ENCODE assay signal across 31 cellular contexts in genomic region chr18:55786651-55787272, GRCh38.
DNase-seq lines count a peak whose midpoint lies in the region; FAIRE-seq and TF ChIP-seq lines count a peak whose summit lies in the region.
"Had no signal": no experiment of that assay in that cellular context is flagged by ENCODE, and none has a peak within 500 bp of the region (broad histone marks: within the 10 kb centered on the region; RNA-seq: fewer than 3 reads in every experiment).

No MANE protein-coding gene starts in this region.

- H2BK120ac ChIP-seq in mesenchymal stem cell (ENCODE audit: low read depth, low read length), result no peak overlapping the region

- no peak overlapping the region for H3K23ac ChIP-seq in mesenchymal stem cell (ENCODE audit: low read length in 2 of 2)

- H3K27me3 ChIP-seq in MG63 (no peaks in the 10 kb centered on the region), mesenchymal stem cell (ENCODE audit: control insufficient read depth in 1 of 2, insufficient read depth in 1 of 2, low read length in 2 of 2) (no peaks in the 10 kb centered on the region), BE2C (no peaks in the 10 kb centered on the region)
- H3K27me3 ChIP-seq: gastroesophageal sphincter, hepatocyte, suprapubic skin, upper lobe of right lung had no signal

- H3K14ac ChIP-seq in mesenchymal stem cell (ENCODE audit: low read length in 2 of 2), result no peak overlapping the region

- H2BK15ac ChIP-seq in mesenchymal stem cell (ENCODE audit: low read depth, poor library complexity, severe bottlenecking), result no peak overlapping the region

- H3K27ac ChIP-seq in mesenchymal stem cell (ENCODE audit: low read length, poor library complexity, severe bottlenecking), result peak overlapping the region; percentile 59
- H3K27ac ChIP-seq: esophagus squamous epithelium, gastroesophageal sphincter, hepatocyte, skin epidermis, suprapubic skin, upper lobe of right lung, WERI-Rb-1 had no signal

- H3K4ac ChIP-seq in mesenchymal stem cell (ENCODE audit: low read depth in 1 of 2, low read length in 2 of 2), result no peak overlapping the region

- H4K91ac ChIP-seq in mesenchymal stem cell (ENCODE audit: low read length), result no peak overlapping the region

- H3K4me3 ChIP-seq in MG63 (no peak overlapping the region), epithelial cell of esophagus (ENCODE audit: low read length) (no peak overlapping the region), mesenchymal stem cell (ENCODE audit: insufficient read depth in 1 of 2, low read depth in 1 of 2, low read length in 2 of 2) (no peak overlapping the region), BE2C (ENCODE audit: low read depth, low read length) (no peak overlapping the region)
- H3K4me3 ChIP-seq: esophagus squamous epithelium, gastroesophageal sphincter, hepatocyte, skin epidermis, suprapubic skin, upper lobe of right lung had no signal

- no peak for TF ChIP-seq POLR2A in GM12892 (IDR thresholded peaks at IDR 0.05; ENCODE audit: low read depth, low read length)

- no peaks in the 10 kb centered on the region for H3K36me3 ChIP-seq in MG63
- no peaks in the 10 kb centered on the region for H3K36me3 ChIP-seq in mesenchymal stem cell (ENCODE audit: control insufficient read depth in 1 of 2, insufficient read depth in 2 of 2, low read depth in 1 of 2, low read length in 2 of 2)
- H3K36me3 ChIP-seq in BE2C, result no peaks in the 10 kb centered on the region
- H3K36me3 ChIP-seq: esophagus squamous epithelium, gastroesophageal sphincter, suprapubic skin, upper lobe of right lung, WERI-Rb-1 had no signal

- H3K9me3 ChIP-seq in MG63, result no peaks in the 10 kb centered on the region; the same call in 1 of the 2 replicates
- H3K9me3 ChIP-seq in mesenchymal stem cell (ENCODE audit: control insufficient read depth, low read length), result no peaks in the 10 kb centered on the region
- H3K9me3 ChIP-seq in BE2C, result no peaks in the 10 kb centered on the region
- H3K9me3 ChIP-seq: esophagus squamous epithelium, gastroesophageal sphincter, suprapubic skin, upper lobe of right lung had no signal

- peak; percentile 30 for DNase-seq in CMK (ENCODE audit: low read depth)
- DNase-seq in MG63, result peak; percentile 10
- DNase-seq in epithelial cell of esophagus (ENCODE audit: low read depth), result peak; percentile 11
- DNase-seq in mesenchymal stem cell, result no peak
- DNase-seq in GM12892 (ENCODE audit: insufficient read length), result no peak
- DNase-seq in BE2C, result no peak
- DNase-seq in stimulated activated CD4-positive, alpha-beta T cell treated with anti-CD3 and anti-CD28 coated beads, Interleukin-12 subunit alpha, Interleukin-12 subunit beta, amount 100 ng/mL, for 4 hours, result no peak
- no peak for DNase-seq in NCI-H146 treated with DMSO at 0.1 percent for 48 hours (lab: John Stamatoyannopoulos, UW; ENCODE audit: unreplicated experiment)
- DNase-seq: activated CD4-positive, alpha-beta T cell treated with anti-CD3 and anti-CD28 coated beads, Interleukin-2, amount 10 ng/mL, durations not matched to agents 24 days and 14 days; activated effector memory CD4-positive, alpha-beta T cell treated with anti-CD3 and anti-CD28 coated beads, Interleukin-2, amount 50 U/mL, for 16 hours; activated T-cell treated with anti-CD3 and anti-CD28 coated beads, Interleukin-2, amount 50 U/mL, for 1 hour; AML-193; CD4-positive, alpha-beta T cell; central memory CD4-positive, alpha-beta T cell; esophagus squamous epithelium; Karpas-422; left colon; mammary epithelial cell; NCI-H1436 treated with DMSO at 0.1 percent for 48 hours; NCI-H2107; NCI-H345; nephron progenitor cell; SHP77 treated with DMSO at 0.1 percent for 48 hours; stimulated activated naive CD4-positive, alpha-beta T cell treated with Interleukin-2 at 50 U/mL for 16 hours; upper lobe of right lung; WERI-Rb-1 had no signal

- WGBS in mesenchymal stem cell, result 42% methylated on average over 1 of the region's 2 CpGs

- no peak overlapping the region for H4K8ac ChIP-seq in mesenchymal stem cell (ENCODE audit: low read length)

- FAIRE-seq in GM12892 (lab: Jason Lieb, UNC), result no peak
- FAIRE-seq: A204.1 had no signal

- no peak overlapping the region for H3K4me2 ChIP-seq in mesenchymal stem cell (ENCODE audit: low read length, poor library complexity, severe bottlenecking)
- H3K4me2 ChIP-seq: hepatocyte had no signal

- TF ChIP-seq CTCF in epithelial cell of esophagus (IDR thresholded peaks at IDR 0.05; ENCODE audit: insufficient read depth, low read depth, low read length, missing control alignments) (no peak), BE2C (IDR thresholded peaks at IDR 0.05; ENCODE audit: low read depth, low read length) (no peak)

- H3K79me1 ChIP-seq in mesenchymal stem cell (replicated peaks; ENCODE audit: low read length, poor library complexity, severe bottlenecking), result no peaks in the 10 kb centered on the region

- H2BK12ac ChIP-seq in mesenchymal stem cell (ENCODE audit: low read length in 2 of 2), result no peak overlapping the region

- no peak overlapping the region for H3K9ac ChIP-seq in mesenchymal stem cell (ENCODE audit: low read length)

- H2AK5ac ChIP-seq in mesenchymal stem cell (ENCODE audit: low read length, severe bottlenecking), result no peak overlapping the region

- peaks cover 2% of the 10 kb centered on the region for H3K4me1 ChIP-seq in mesenchymal stem cell (ENCODE audit: control insufficient read depth, insufficient read depth, low read depth, low read length)
- H3K4me1 ChIP-seq in BE2C, result no peaks in the 10 kb centered on the region
- H3K4me1 ChIP-seq: esophagus squamous epithelium, gastroesophageal sphincter, suprapubic skin, upper lobe of right lung had no signal

- H3K18ac ChIP-seq in mesenchymal stem cell (ENCODE audit: low read depth in 1 of 2, low read length in 2 of 2), result no peak overlapping the region

- no peak overlapping the region for H2AFZ ChIP-seq in mesenchymal stem cell (ENCODE audit: low read depth, low read length)
- H2AFZ ChIP-seq: hepatocyte had no signal

- H2BK5ac ChIP-seq in mesenchymal stem cell (ENCODE audit: low read depth, low read length, poor library complexity, severe bottlenecking), result no peak overlapping the region

Comparison
In these comparisons a context has a peak if more than half of its experiments do, and no peak if none do; other contexts are left out.
1. DNase-seq: peak in CMK (single experiment), MG63 (single experiment) and epithelial cell of esophagus (single experiment); none in mesenchymal stem cell (single experiment), GM12892 (single experiment), BE2C (single experiment), stimulated activated CD4-positive, alpha-beta T cell treated with anti-CD3 and anti-CD28 coated beads, Interleukin-12 subunit alpha, Interleukin-12 subunit beta, amount 100 ng/mL, for 4 hours (single experiment) and NCI-H146 treated with DMSO at 0.1 percent for 48 hours (single experiment).